8 cellular contexts compared by ENCODE assay signal in the genomic region with DNA sequence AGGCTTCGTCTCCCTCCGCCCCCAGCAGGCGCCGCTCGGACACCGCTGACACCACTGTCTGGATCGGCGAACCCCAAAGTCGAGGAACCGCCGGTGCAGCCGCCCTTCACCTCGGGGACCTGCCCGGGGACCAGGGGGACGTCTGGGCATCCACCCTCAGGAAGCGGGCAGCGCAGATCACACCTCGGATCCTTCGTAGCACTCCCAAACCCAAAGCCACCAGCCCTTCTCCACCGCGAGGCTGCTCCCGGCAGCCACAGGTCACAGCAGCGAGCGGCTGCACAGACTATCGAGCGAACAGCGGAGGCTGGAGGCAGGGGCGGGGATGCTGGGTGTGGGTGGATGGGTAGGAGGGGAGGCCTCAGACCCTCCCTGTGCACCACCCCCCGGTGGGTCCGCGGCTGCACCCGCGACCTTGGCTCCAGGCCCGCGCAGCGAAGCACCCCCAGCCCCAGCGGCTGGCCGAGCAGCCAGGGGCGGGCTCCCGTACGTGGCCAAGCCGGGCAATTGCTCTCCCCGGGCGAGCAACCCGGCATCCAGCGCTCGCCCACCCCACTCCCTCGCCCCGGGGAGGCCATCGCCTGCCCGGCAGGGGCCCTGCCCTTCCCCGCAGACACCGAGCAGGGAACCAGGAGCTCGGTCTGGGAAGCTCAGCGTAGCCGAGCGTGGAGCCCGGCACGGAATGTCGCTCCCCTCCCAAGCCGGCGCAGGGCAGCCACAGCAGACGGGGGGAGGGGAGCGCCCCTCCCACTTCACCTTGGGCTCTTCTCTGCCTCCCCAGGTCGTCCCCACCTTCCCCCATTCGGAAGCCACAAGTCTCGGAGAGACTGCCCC. TPM values are rescaled to one million over a fixed set of nuclear protein-coding genes. Genes with fewer than 3 reads are reported as not detected.
DNase-seq lines count a peak whose midpoint lies in the region; ATAC-seq, FAIRE-seq and TF ChIP-seq lines count a peak whose summit lies in the region.

No MANE protein-coding gene starts in this region.

- H3K36me3 Mint-ChIP-seq in type B pancreatic cell = no peaks in the 10 kb centered on the region

- no peak overlapping the region for H3K4ac ChIP-seq in H1 (replicated peaks; ENCODE audit: insufficient read length, low read depth, low read length)

- no peak overlapping the region for H2AK5ac ChIP-seq in H1 (ENCODE audit: low read depth, low read length)

- peak overlapping the region; percentile 68 to 95 for H3K4me2 ChIP-seq in H1 (ENCODE audit: insufficient read depth in 1 of 2, low read depth in 2 of 2, low read length in 2 of 2)

- H3K79me2 ChIP-seq in H1 (ENCODE audit: control insufficient read depth in 1 of 2, insufficient read depth in 2 of 2, low read length in 2 of 2) = peaks cover 0 to 24% of the 10 kb centered on the region in 2 experiments; a peak in 1 of 4 replicates

- H3K4me1 ChIP-seq in H1 (replicated peaks in 1 of 4; ENCODE audit: control insufficient read depth in 3 of 4, insufficient read depth in 4 of 4, low read length in 3 of 4) (peaks cover 4 to 19% (median 12%) of the 10 kb centered on the region in 4 experiments), mucosa of descending colon (ENCODE audit: low read depth) (peaks cover 16% of the 10 kb centered on the region)

- H2AFZ ChIP-seq in H1 (ENCODE audit: low read length) = no peak overlapping the region

- FAIRE-seq in H1 (lab: Jason Lieb, UNC) = no peak

- no peak overlapping the region for H2BK120ac ChIP-seq in H1 (replicated peaks; ENCODE audit: low read depth, low read length)

- CTCF ChIA-PET in H1 (lab: Charles Lee; ENCODE audit: partially characterized antibody) = interaction anchor here (0.6 to 11.3 kb wide), 11 partner anchors 10 to 214 kb away, joined by 3 to 175 read pairs (median 4); no protein-coding TSS in a partner anchor

- peaks cover 49% of the 10 kb centered on the region for H3K4me1 Mint-ChIP-seq in type B pancreatic cell (ENCODE audit: unreplicated experiment)

- POLR2A ChIA-PET in H1 (lab: Charles Lee; ENCODE audit: partially characterized antibody) = interaction anchor here (1.3 to 1.4 kb wide), 2 partner anchors 27 to 76 kb away, joined by 5 read pairs; no protein-coding TSS in a partner anchor

- H3K27ac Mint-ChIP-seq in type B pancreatic cell = no peak overlapping the region

- 0 out of 2 replicates have a peak overlapping the region, but pooled peaks have one; percentile 18 for H2BK20ac ChIP-seq in H1 (ENCODE audit: low read length)

- no peak overlapping the region for H3K23ac ChIP-seq in H1 (ENCODE audit: insufficient read length)

- H3K27me3 ChIP-seq in H1 (replicated peaks in 1 of 4; ENCODE audit: control insufficient read depth in 3 of 4, extremely low read depth in 1 of 4, insufficient read depth in 3 of 4, low read length in 3 of 4) = peaks cover 5 to 47% (median 37%) of the 10 kb centered on the region in 4 experiments

- H2BK5ac ChIP-seq in H1 (ENCODE audit: low read depth, low read length) = no peak overlapping the region; the same call in 1 of the 2 replicates

- DNase-seq in stimulated activated naive CD4-positive, alpha-beta T cell (lab: John Stamatoyannopoulos, UW) = peak in 4 of 6 experiments; percentile 2 to 49 (median 31)
- DNase-seq in stimulated activated naive CD4-positive, alpha-beta T cell treated with Interleukin-2 at 50 U/mL for 16 hours (lab: John Stamatoyannopoulos, UW) = no peak
- DNase-seq in H1 (ENCODE audit: low read depth in 1 of 2, low spot score in 2 of 2) (peak in 1 of 2 experiments; percentile 67), mucosa of descending colon (peak in 2 of 3 donors; percentile 41 to 69), type B pancreatic cell (ENCODE audit: extremely low spot score, unreplicated experiment) (no peak), GOT3 (lab: John Stamatoyannopoulos, UW) (no peak)

- H3K4me3 Mint-ChIP-seq in type B pancreatic cell = peak overlapping the region; percentile 93

- intact Hi-C loops in mucosa of descending colon (cut with DNase I, micrococcal nuclease) = no loop called here

- peak overlapping the region; percentile 61 for H4K8ac ChIP-seq in H1 (ENCODE audit: extremely low read depth, insufficient read depth, low read length)

- TF ChIP-seq POLR2A in H1 (IDR thresholded peaks at IDR 0.05; ENCODE audit: control extremely low read depth in 1 of 2, low read depth in 2 of 2, low read length in 2 of 2) = no peak

- H3K56ac ChIP-seq in H1 (replicated peaks; ENCODE audit: insufficient read length, low read depth, low read length) = peak overlapping the region; percentile 9

- TF ChIP-seq CTCF in VCaP (conservative IDR thresholded peaks at IDR 0.05) (peak; percentile 50), H1 (IDR thresholded peaks at IDR 0.05; ENCODE audit: control extremely low read depth in 1 of 3, insufficient read depth in 1 of 3, low read depth in 1 of 3, low read length in 3 of 3) (peak in 1 of 3 experiments; percentile 29; a peak in 3 of 4 replicates), mucosa of descending colon (IDR thresholded peaks at IDR 0.05) (no peak), type B pancreatic cell (conservative IDR thresholded peaks at IDR 0.05) (peak; percentile 35)

- H3K9ac ChIP-seq in H1 (replicated peaks in 1 of 4; ENCODE audit: extremely low read depth in 1 of 4, low read depth in 3 of 4, low read length in 3 of 4) = peak overlapping the region in 1 of 4 experiments; percentile 20; a peak in 3 of 7 replicates

- H3K27ac ChIP-seq in VCaP (peak overlapping the region; percentile 35; the same call in 1 of the 2 replicates), H1 (ENCODE audit: low read depth, low read length) (no peak overlapping the region)

- peak overlapping the region; percentile 75; the same call in 1 of the 2 replicates for H2BK12ac ChIP-seq in H1 (ENCODE audit: low read depth, low read length)

- peaks cover 3 to 9% of the 10 kb centered on the region in 2 experiments for H4K20me1 ChIP-seq in H1 (replicated peaks in 1 of 2; ENCODE audit: control insufficient read depth in 1 of 2, insufficient read depth in 2 of 2, low read length in 2 of 2)

- peaks cover 14% of the 10 kb centered on the region; the same call in 1 of the 2 replicates for H3K23me2 ChIP-seq in H1 (ENCODE audit: low read depth, low read length)

- H3K9me3 ChIP-seq in H1 (ENCODE audit: insufficient read depth in 2 of 2, low read depth in 1 of 2, low read length in 1 of 2) (no peaks in the 10 kb centered on the region), mucosa of descending colon (no peaks in the 10 kb centered on the region)

- 2% methylated on average over 34 of the region's 67 CpGs; no CpG with 5 or more reads in 1 of the 2 experiments for WGBS in H1 (ENCODE audit: extremely low coverage in 1 of 2, insufficient coverage in 1 of 2, insufficient read length in 1 of 2, insufficient replicate concordance in 2 of 2, low coverage in 1 of 2, low lambda C conversion rate in 2 of 2, missing lambda C conversion rate in 1 of 2), 2 experiments

- H3K9me3 Mint-ChIP-seq in type B pancreatic cell = no peaks in the 10 kb centered on the region

- H2BK15ac ChIP-seq in H1 (ENCODE audit: low read length) = no peak overlapping the region

- peaks cover 44% of the 10 kb centered on the region for H3K27me3 Mint-ChIP-seq in type B pancreatic cell

- H4K91ac ChIP-seq in H1 (replicated peaks; ENCODE audit: insufficient read length, low read length) = peak overlapping the region; percentile 22

- no peaks in the 10 kb centered on the region; the same call in 1 of the 2 replicates for H3K79me1 ChIP-seq in H1 (ENCODE audit: low read depth, low read length)

- no peak overlapping the region for H4K5ac ChIP-seq in H1 (ENCODE audit: insufficient read length, low read depth, low read length)

- H3K18ac ChIP-seq in H1 (ENCODE audit: extremely low read depth, low read length) = peak overlapping the region; percentile 90

- H3K14ac ChIP-seq in H1 (ENCODE audit: insufficient read length) = no peak overlapping the region

- no peak for TF ChIP-seq EP300 in H1 (IDR thresholded peaks at IDR 0.05; ENCODE audit: borderline replicate concordance in 1 of 2, low read depth in 2 of 2, low read length in 2 of 2)

- H3K36me3 ChIP-seq in H1 (ENCODE audit: control insufficient read depth in 2 of 4, insufficient read depth in 4 of 4, low read length in 3 of 4) (no peaks in the 10 kb centered on the region), mucosa of descending colon (ENCODE audit: low read depth) (no peaks in the 10 kb centered on the region)

- TF ChIP-seq RAD21 in H1 (IDR thresholded peaks at IDR 0.05 in 1 of 2, conservative IDR thresholded peaks at IDR 0.05 in 1 of 2; ENCODE audit: low read depth in 2 of 2, low read length in 2 of 2) = peak; percentile 29 to 38; a peak in 3 of 4 replicates

- ATAC-seq in mucosa of descending colon = peak; percentile 54
- no peak for ATAC-seq in HG02970 (IDR thresholded peaks at IDR 0.05; ENCODE audit: low FRiP score, unreplicated experiment)

- H3K4me3 ChIP-seq in H1 (ENCODE audit: extremely low read depth in 1 of 4, insufficient read depth in 2 of 4, low read depth in 3 of 4, low read length in 4 of 4) (peak overlapping the region; percentile 67 to 87 (median 80)), mucosa of descending colon (no peak overlapping the region)

TF ChIP-seq in H1, 55 proteins besides CTCF, POLR2A, EP300 and RAD21 (continues in another document):
- TF ChIP-seq EZH2 (IDR thresholded peaks at IDR 0.05; ENCODE audit: low read depth, low read length, severe bottlenecking) (peak; percentile 44), SIN3A (conservative IDR thresholded peaks at IDR 0.05 in 1 of 2, IDR thresholded peaks at IDR 0.05 in 1 of 2; ENCODE audit: low read depth in 1 of 2, low read length in 2 of 2) (0 out of 4 replicates have a peak, but pooled peaks of 1 of the 2 experiments have one; percentile 43), SUZ12 (IDR thresholded peaks at IDR 0.05; ENCODE audit: low read length) (peak; percentile 55), PHF8 (conservative IDR thresholded peaks at IDR 0.05; ENCODE audit: low read depth, low read length) (0 out of 2 replicates have a peak, but pooled peaks have one; percentile 22)
- TF ChIP-seq, protein P1, sequence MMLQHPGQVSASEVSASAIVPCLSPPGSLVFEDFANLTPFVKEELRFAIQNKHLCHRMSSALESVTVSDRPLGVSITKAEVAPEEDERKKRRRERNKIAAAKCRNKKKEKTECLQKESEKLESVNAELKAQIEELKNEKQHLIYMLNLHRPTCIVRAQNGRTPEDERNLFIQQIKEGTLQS (IDR thresholded peaks at IDR 0.05; ENCODE audit: insufficient read depth, low read depth, low read length) = no peak

RNA-seq across cellular contexts. Expression of a gene that starts 1.0 kb away (rescaled TPM):
- total RNA-seq in H1 (2021; fragmentation: NEBNext Ultra II Directional; extraction: Animal tissue kit (Norgen Biotek cat#: 25700)) = 3.6 and 3.9 TPM in 2 replicates
- polyA plus RNA-seq in H1 (2011; rRNA removed) = 4.1 and 5.9 TPM in 2 replicates
- polyA plus RNA-seq in H1 (2011; cell fraction: cytosol; rRNA removed) = 2.3 TPM
- polyA plus RNA-seq in H1 (2011; cell fraction: nucleus; rRNA removed) = 7.3 TPM
- polyA plus RNA-seq in H1 (2012, experiment 1 of 2) = 5.5 to 10.2 TPM (median 7.5 TPM) in 4 replicates
- polyA plus RNA-seq in H1 (2012, experiment 2 of 2) = 3.6 TPM
- polyA plus RNA-seq in H1 (2013, experiment 1 of 2) = 2.6 TPM
- polyA plus RNA-seq in H1 (2013, experiment 2 of 2) = 2.0 TPM
- 6.8 and 8.4 TPM in 2 replicates for polyA minus RNA-seq in H1 (2011; rRNA and poly(A)+ RNA removed)
- polyA minus RNA-seq in H1 (2011; cell fraction: cytosol; rRNA and poly(A)+ RNA removed) = 10.9 TPM
- 13.8 TPM for polyA minus RNA-seq in H1 (2011; cell fraction: nucleus; rRNA and poly(A)+ RNA removed)
- total RNA-seq in mucosa of descending colon = 1 to 10 TPM; 1.2 to 1.6 (median 1.3) TPM
- total RNA-seq in type B pancreatic cell (ENCODE audit: low replicate concordance) = 4.6 and 47.3 TPM in 2 replicates

Comparison
In these comparisons a context has a peak if more than half of its experiments do, and no peak if none do; other contexts are left out.
1. DNase-seq: peak in stimulated activated naive CD4-positive, alpha-beta T cell (4 of 6) and mucosa of descending colon (2 of 3); none in stimulated activated naive CD4-positive, alpha-beta T cell treated with Interleukin-2 at 50 U/mL for 16 hours (single experiment), type B pancreatic cell (single experiment) and GOT3 (single experiment).